ENCODE assay signal across 8 cellular contexts in genomic region chr7:87152897-87153641, GRCh38. TPM values are rescaled to one million over a fixed set of nuclear protein-coding genes. Genes with fewer than 3 reads are reported as not detected.
DNase-seq lines count a peak whose midpoint lies in the region; ATAC-seq and TF ChIP-seq lines count a peak whose summit lies in the region.

No MANE protein-coding gene starts in this region.

- peak overlapping the region; percentile 92 to 99 for H3K27ac ChIP-seq in coronary artery

- peaks cover 42% of the 10 kb centered on the region for H3K4me1 Mint-ChIP-seq in WTC11

- CTCF ChIA-PET in WTC11 (lab: Charles Lee): interaction anchor here (0.8 to 2.5 kb wide), 8 partner anchors 8 to 248 kb away, joined by 3 to 10 read pairs (median 5); partner anchors contain the start of genes ELAPOR2 and TMEM243

- H3K27ac Mint-ChIP-seq in WTC11: peak overlapping the region; percentile 99

- H3K36me3 Mint-ChIP-seq in WTC11: peaks cover 10% of the 10 kb centered on the region

- DNase-seq in DMS53 (lab: John Stamatoyannopoulos, UW) (peak; percentile 69), WTC11 (ENCODE audit: low spot score) (peak; percentile 16), coronary artery (ENCODE audit: low spot score) (no peak), lower leg skin (ENCODE audit: low spot score in 2 of 2) (peak; percentile 45 to 87), middle frontal gyrus (ENCODE audit: extremely low spot score, low spot score) (no peak)
- DNase-seq in Jurkat, Clone E6-1 (ENCODE audit: low read depth, low spot score): no peak
- DNase-seq in stimulated activated CD4-positive, alpha-beta T cell treated with anti-CD3 and anti-CD28 coated beads, Interleukin-4, amount 100 ng/mL, for 24 hours: peak; percentile 35

- H3K27me3 Mint-ChIP-seq in WTC11 (ENCODE audit: low read depth): no peaks in the 10 kb centered on the region

- H3K4me3 ChIP-seq in Jurkat, Clone E6-1 (ENCODE audit: low read length): peak overlapping the region; percentile 92
- H3K4me3 ChIP-seq in coronary artery (peak overlapping the region; percentile 76), lower leg skin (ENCODE audit: low read depth, poor library complexity, severe bottlenecking) (peak overlapping the region; percentile 51)

- POLR2A ChIA-PET in WTC11 (lab: Charles Lee): interaction anchor here (0.6 to 2.1 kb wide), 17 partner anchors 19 to 944 kb away, joined by 3 to 24 read pairs (median 4); partner anchors contain the start of genes ELAPOR2 and TMEM243

- no peak for TF ChIP-seq POLR2A in lower leg skin (IDR thresholded peaks at IDR 0.05)

- peak; percentile 19 for ATAC-seq in GM21529 (IDR thresholded peaks at IDR 0.05; ENCODE audit: unreplicated experiment)
- no peak for ATAC-seq in WTC11

- no peaks in the 10 kb centered on the region for H3K9me3 Mint-ChIP-seq in WTC11

- intact Hi-C loops in lower leg skin (cut with DNase I; ENCODE audit: low total_unique reads): no loop called here

- H3K4me3 Mint-ChIP-seq in WTC11: peak overlapping the region; percentile 94

- 0 to 1% methylated on average over 25 of the region's 25 CpGs for WGBS in lower leg skin, 2 donors

- TF ChIP-seq CTCF in WTC11 (IDR thresholded peaks at IDR 0.05): no peak
- no peak for TF ChIP-seq CTCF in coronary artery (IDR thresholded peaks at IDR 0.05)
- TF ChIP-seq CTCF in lower leg skin (IDR thresholded peaks at IDR 0.05): no peak

TF ChIP-seq in WTC11, 78 proteins besides CTCF, POLR2A, EP300 and RAD21:
- TF ChIP-seq IRF2 (CRISPR knock-in tag; IDR thresholded peaks at IDR 0.05; ENCODE audit: borderline replicate concordance, low read depth) (no peak), NR1H2 (CRISPR knock-in tag; IDR thresholded peaks at IDR 0.05) (no peak), ZNF281 (CRISPR knock-in tag; IDR thresholded peaks at IDR 0.05) (no peak), RORB (CRISPR knock-in tag; IDR thresholded peaks at IDR 0.05) (no peak), USF2 (CRISPR knock-in tag; IDR thresholded peaks at IDR 0.05) (no peak), SMAD4 (CRISPR knock-in tag; IDR thresholded peaks at IDR 0.05) (no peak), FOXJ3 (CRISPR knock-in tag; IDR thresholded peaks at IDR 0.05; ENCODE audit: borderline replicate concordance) (no peak), GRHL2 (CRISPR knock-in tag; IDR thresholded peaks at IDR 0.05; ENCODE audit: insufficient replicate concordance, severe bottlenecking) (no peak), PREB (CRISPR knock-in tag; IDR thresholded peaks at IDR 0.05; ENCODE audit: borderline replicate concordance) (no peak), MAX (CRISPR knock-in tag; IDR thresholded peaks at IDR 0.05) (no peak), GTF2I (CRISPR knock-in tag; conservative IDR thresholded peaks at IDR 0.05) (no peak)
- TF ChIP-seq, protein P1, sequence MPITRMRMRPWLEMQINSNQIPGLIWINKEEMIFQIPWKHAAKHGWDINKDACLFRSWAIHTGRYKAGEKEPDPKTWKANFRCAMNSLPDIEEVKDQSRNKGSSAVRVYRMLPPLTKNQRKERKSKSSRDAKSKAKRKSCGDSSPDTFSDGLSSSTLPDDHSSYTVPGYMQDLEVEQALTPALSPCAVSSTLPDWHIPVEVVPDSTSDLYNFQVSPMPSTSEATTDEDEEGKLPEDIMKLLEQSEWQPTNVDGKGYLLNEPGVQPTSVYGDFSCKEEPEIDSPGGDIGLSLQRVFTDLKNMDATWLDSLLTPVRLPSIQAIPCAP (CRISPR knock-in tag; IDR thresholded peaks at IDR 0.05): no peak
- TF ChIP-seq, protein P2, sequence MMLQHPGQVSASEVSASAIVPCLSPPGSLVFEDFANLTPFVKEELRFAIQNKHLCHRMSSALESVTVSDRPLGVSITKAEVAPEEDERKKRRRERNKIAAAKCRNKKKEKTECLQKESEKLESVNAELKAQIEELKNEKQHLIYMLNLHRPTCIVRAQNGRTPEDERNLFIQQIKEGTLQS (CRISPR knock-in tag; conservative IDR thresholded peaks at IDR 0.05): no peak
- TF ChIP-seq, protein P3, sequence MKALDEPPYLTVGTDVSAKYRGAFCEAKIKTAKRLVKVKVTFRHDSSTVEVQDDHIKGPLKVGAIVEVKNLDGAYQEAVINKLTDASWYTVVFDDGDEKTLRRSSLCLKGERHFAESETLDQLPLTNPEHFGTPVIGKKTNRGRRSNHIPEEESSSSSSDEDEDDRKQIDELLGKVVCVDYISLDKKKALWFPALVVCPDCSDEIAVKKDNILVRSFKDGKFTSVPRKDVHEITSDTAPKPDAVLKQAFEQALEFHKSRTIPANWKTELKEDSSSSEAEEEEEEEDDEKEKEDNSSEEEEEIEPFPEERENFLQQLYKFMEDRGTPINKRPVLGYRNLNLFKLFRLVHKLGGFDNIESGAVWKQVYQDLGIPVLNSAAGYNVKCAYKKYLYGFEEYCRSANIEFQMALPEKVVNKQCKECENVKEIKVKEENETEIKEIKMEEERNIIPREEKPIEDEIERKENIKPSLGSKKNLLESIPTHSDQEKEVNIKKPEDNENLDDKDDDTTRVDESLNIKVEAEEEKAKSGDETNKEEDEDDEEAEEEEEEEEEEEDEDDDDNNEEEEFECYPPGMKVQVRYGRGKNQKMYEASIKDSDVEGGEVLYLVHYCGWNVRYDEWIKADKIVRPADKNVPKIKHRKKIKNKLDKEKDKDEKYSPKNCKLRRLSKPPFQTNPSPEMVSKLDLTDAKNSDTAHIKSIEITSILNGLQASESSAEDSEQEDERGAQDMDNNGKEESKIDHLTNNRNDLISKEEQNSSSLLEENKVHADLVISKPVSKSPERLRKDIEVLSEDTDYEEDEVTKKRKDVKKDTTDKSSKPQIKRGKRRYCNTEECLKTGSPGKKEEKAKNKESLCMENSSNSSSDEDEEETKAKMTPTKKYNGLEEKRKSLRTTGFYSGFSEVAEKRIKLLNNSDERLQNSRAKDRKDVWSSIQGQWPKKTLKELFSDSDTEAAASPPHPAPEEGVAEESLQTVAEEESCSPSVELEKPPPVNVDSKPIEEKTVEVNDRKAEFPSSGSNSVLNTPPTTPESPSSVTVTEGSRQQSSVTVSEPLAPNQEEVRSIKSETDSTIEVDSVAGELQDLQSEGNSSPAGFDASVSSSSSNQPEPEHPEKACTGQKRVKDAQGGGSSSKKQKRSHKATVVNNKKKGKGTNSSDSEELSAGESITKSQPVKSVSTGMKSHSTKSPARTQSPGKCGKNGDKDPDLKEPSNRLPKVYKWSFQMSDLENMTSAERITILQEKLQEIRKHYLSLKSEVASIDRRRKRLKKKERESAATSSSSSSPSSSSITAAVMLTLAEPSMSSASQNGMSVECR (CRISPR knock-in tag; IDR thresholded peaks at IDR 0.05; ENCODE audit: borderline replicate concordance): no peak
- TF ChIP-seq, protein P4, sequence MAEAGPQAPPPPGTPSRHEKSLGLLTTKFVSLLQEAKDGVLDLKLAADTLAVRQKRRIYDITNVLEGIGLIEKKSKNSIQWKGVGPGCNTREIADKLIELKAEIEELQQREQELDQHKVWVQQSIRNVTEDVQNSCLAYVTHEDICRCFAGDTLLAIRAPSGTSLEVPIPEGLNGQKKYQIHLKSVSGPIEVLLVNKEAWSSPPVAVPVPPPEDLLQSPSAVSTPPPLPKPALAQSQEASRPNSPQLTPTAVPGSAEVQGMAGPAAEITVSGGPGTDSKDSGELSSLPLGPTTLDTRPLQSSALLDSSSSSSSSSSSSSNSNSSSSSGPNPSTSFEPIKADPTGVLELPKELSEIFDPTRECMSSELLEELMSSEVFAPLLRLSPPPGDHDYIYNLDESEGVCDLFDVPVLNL (CRISPR knock-in tag; IDR thresholded peaks at IDR 0.05; ENCODE audit: borderline replicate concordance, low read depth): no peak

RNA-seq across cellular contexts. Expression of gene DMTF1, which starts 0.8 kb away (rescaled TPM):
- 68.5 TPM for polyA plus RNA-seq in Jurkat, Clone E6-1 (2012; ENCODE audit: insufficient read depth, insufficient read length)
- total RNA-seq in WTC11 (2021) (79.3 to 87.9 TPM (median 86.8 TPM) in 3 replicates), lower leg skin (10 to 100 TPM; 35.2 to 68.9 (median 44.9) TPM)

Comparison
In these comparisons a context has a peak if more than half of its experiments do, and no peak if none do; other contexts are left out.
1. DNase-seq: peak in DMS53 (single experiment), WTC11 (single experiment), lower leg skin (2 of 2) and stimulated activated CD4-positive, alpha-beta T cell treated with anti-CD3 and anti-CD28 coated beads, Interleukin-4, amount 100 ng/mL, for 24 hours (single experiment); none in Jurkat, Clone E6-1 (single experiment), coronary artery (single experiment) and middle frontal gyrus (single experiment).
2. Peak in every context shown above with its lines, with median percentiles within 50 percentile points of each other: H3K4me3 ChIP-seq.